ENCODE assay signal across 18 cellular contexts in genomic region chr17:50900383-50900892, GRCh38.
"Had no signal": no experiment of that assay in that cellular context is flagged by ENCODE, and none has a peak within 500 bp of the region (broad histone marks: within the 10 kb centered on the region; RNA-seq: fewer than 3 reads in every experiment).

No MANE protein-coding gene starts in this region.

- H3K36me3 Mint-ChIP-seq: activated naive CD4-positive, alpha-beta T cell treated with anti-CD3 and anti-CD28 coated beads, Interleukin-2, amount 10 ng/mL, durations not matched to agents 7 days and 5 days had no signal

- H3K27ac ChIP-seq: colonic mucosa, gastrocnemius medialis, heart right ventricle, left lung, neutrophil, thyroid gland, VCaP had no signal

- H3K9me3 Mint-ChIP-seq: activated naive CD4-positive, alpha-beta T cell treated with anti-CD3 and anti-CD28 coated beads, Interleukin-2, amount 10 ng/mL, durations not matched to agents 7 days and 5 days; activated T-helper 2 cell treated with anti-CD3 and anti-CD28 coated beads, Interferon-gamma antibody, Interleukin-2, Interleukin-4, amounts not matched to agents 10 μg/mL and 5 μg/mL and 100 μg/mL, durations not matched to agents 14 hours and 24 hours and 36 hours had no signal

- DNase-seq: activated CD4-positive, alpha-beta T cell treated with anti-CD3 and anti-CD28 coated beads for 48 hours; activated CD8-positive, alpha-beta memory T cell treated with anti-CD3 and anti-CD28 coated beads for 24 hours; activated naive CD4-positive, alpha-beta T cell treated with anti-CD3 and anti-CD28 coated beads, Interleukin-2, amount 10 ng/mL, durations not matched to agents 7 days and 5 days; colonic mucosa; effector CD4-positive, alpha-beta T cell; gastrocnemius medialis; heart right ventricle; islet precursor cell; left lung; SIG-M5; stimulated activated CD4-positive, alpha-beta T cell treated with anti-CD3 and anti-CD28 coated beads, Interleukin-4, amount 100 ng/mL, for 4 hours; T1000; thyroid gland had no signal

- H3K36me3 ChIP-seq: colonic mucosa, gastrocnemius medialis, heart right ventricle, left lung, neutrophil, thyroid gland had no signal

- H3K4me3 ChIP-seq: colonic mucosa, gastrocnemius medialis, heart right ventricle, left lung, skin epidermis, thyroid gland had no signal

- H3K27ac Mint-ChIP-seq: activated naive CD4-positive, alpha-beta T cell treated with anti-CD3 and anti-CD28 coated beads, Interleukin-2, amount 10 ng/mL, durations not matched to agents 7 days and 5 days; activated T-helper 2 cell treated with anti-CD3 and anti-CD28 coated beads, Interferon-gamma antibody, Interleukin-2, Interleukin-4, amounts not matched to agents 10 μg/mL and 5 μg/mL and 100 μg/mL, durations not matched to agents 14 hours and 24 hours and 36 hours had no signal

- H3K4me3 Mint-ChIP-seq: activated naive CD4-positive, alpha-beta T cell treated with anti-CD3 and anti-CD28 coated beads, Interleukin-2, amount 10 ng/mL, durations not matched to agents 7 days and 5 days had no signal

- H3K9me3 ChIP-seq: colonic mucosa, gastrocnemius medialis, heart right ventricle, left lung, neutrophil, thyroid gland had no signal

- ATAC-seq: gastrocnemius medialis, heart right ventricle, left lung had no signal

- FAIRE-seq: bronchial epithelial cell had no signal

- H3K27me3 ChIP-seq: colonic mucosa, gastrocnemius medialis, heart right ventricle, left lung, neutrophil, thyroid gland had no signal
